13 cellular contexts compared by ENCODE assay signal in genomic region chr3:108305484-108306172, GRCh38. TPM values are rescaled to one million over a fixed set of nuclear protein-coding genes. Genes with fewer than 3 reads are reported as not detected.
DNase-seq lines count a peak whose midpoint lies in the region; ATAC-seq and TF ChIP-seq lines count a peak whose summit lies in the region.
"Had no signal": no experiment of that assay in that cellular context is flagged by ENCODE, and none has a peak within 500 bp of the region (broad histone marks: within the 10 kb centered on the region; RNA-seq: fewer than 3 reads in every experiment).

No MANE protein-coding gene starts in this region.

- WGBS in esophagus squamous epithelium, 2 donors = 65 to 86% methylated on average over 1 of the region's 1 CpG

- no peak overlapping the region for H3K27ac Mint-ChIP-seq in activated CD4-positive, alpha-beta memory T cell treated with anti-CD3 and anti-CD28 coated beads for 36 hours
- H3K27ac Mint-ChIP-seq in activated CD4-positive, alpha-beta memory T cell treated with anti-CD3 and anti-CD28 coated beads, Interleukin-2, amount 10 ng/mL, durations not matched to agents 7 days and 5 days = no peak overlapping the region
- H3K27ac Mint-ChIP-seq in stimulated activated naive CD8-positive, alpha-beta T cell treated with anti-CD3 and anti-CD28 coated beads, Interleukin-15, amount 100 ng/mL, for 72 hours = no peak overlapping the region

- H3K4me1 Mint-ChIP-seq in activated CD4-positive, alpha-beta memory T cell treated with anti-CD3 and anti-CD28 coated beads for 36 hours (ENCODE audit: low read depth) = peaks cover 26% of the 10 kb centered on the region
- H3K4me1 Mint-ChIP-seq in activated CD4-positive, alpha-beta memory T cell treated with anti-CD3 and anti-CD28 coated beads, Interleukin-2, amount 10 ng/mL, durations not matched to agents 7 days and 5 days = peaks cover 42% of the 10 kb centered on the region
- H3K4me1 Mint-ChIP-seq in stimulated activated naive CD8-positive, alpha-beta T cell treated with anti-CD3 and anti-CD28 coated beads, Interleukin-15, amount 100 ng/mL, for 72 hours = peaks cover 60% of the 10 kb centered on the region

- CTCF ChIA-PET in activated CD4-positive, alpha-beta memory T cell treated with anti-CD3 and anti-CD28 coated beads for 36 hours (lab: Charles Lee) = no interaction called here
- CTCF ChIA-PET in activated CD4-positive, alpha-beta memory T cell treated with anti-CD3 and anti-CD28 coated beads, Interleukin-2, amount 10 ng/mL, durations not matched to agents 7 days and 5 days (lab: Charles Lee) = no interaction called here

- peaks cover 8% of the 10 kb centered on the region for H3K9me3 Mint-ChIP-seq in activated CD4-positive, alpha-beta memory T cell treated with anti-CD3 and anti-CD28 coated beads for 36 hours
- peaks cover 6% of the 10 kb centered on the region for H3K9me3 Mint-ChIP-seq in activated CD4-positive, alpha-beta memory T cell treated with anti-CD3 and anti-CD28 coated beads, Interleukin-2, amount 10 ng/mL, durations not matched to agents 7 days and 5 days
- peaks cover 5 to 14% of the 10 kb centered on the region in 2 donors for H3K9me3 Mint-ChIP-seq in stimulated activated naive CD8-positive, alpha-beta T cell treated with anti-CD3 and anti-CD28 coated beads, Interleukin-15, amount 100 ng/mL, for 72 hours

- TF ChIP-seq CTCF in epithelial cell of esophagus (IDR thresholded peaks at IDR 0.05; ENCODE audit: insufficient read depth, low read depth, low read length, missing control alignments) (no peak), esophagus squamous epithelium (IDR thresholded peaks at IDR 0.05) (no peak)

- in situ Hi-C loops in G401 (cut with HindIII; ENCODE audit: low sequenced_read_pairs) = no loop called here

- no peaks in the 10 kb centered on the region for H3K27me3 ChIP-seq in esophagus squamous epithelium
- H3K27me3 ChIP-seq: ascending aorta had no signal

- H3K27me3 Mint-ChIP-seq in activated CD4-positive, alpha-beta memory T cell treated with anti-CD3 and anti-CD28 coated beads for 36 hours = no peaks in the 10 kb centered on the region
- H3K27me3 Mint-ChIP-seq in activated CD4-positive, alpha-beta memory T cell treated with anti-CD3 and anti-CD28 coated beads, Interleukin-2, amount 10 ng/mL, durations not matched to agents 7 days and 5 days = no peaks in the 10 kb centered on the region
- H3K27me3 Mint-ChIP-seq in stimulated activated naive CD8-positive, alpha-beta T cell treated with anti-CD3 and anti-CD28 coated beads, Interleukin-15, amount 100 ng/mL, for 72 hours = no peaks in the 10 kb centered on the region

- ATAC-seq in stimulated activated naive CD8-positive, alpha-beta T cell treated with anti-CD3 and anti-CD28 coated beads, Interleukin-15, amount 100 ng/mL, for 72 hours = peak; percentile 60

- POLR2A ChIA-PET in activated CD4-positive, alpha-beta memory T cell treated with anti-CD3 and anti-CD28 coated beads for 36 hours (lab: Charles Lee) = interaction anchor here (1.1 kb wide), 1 partner anchor 12 kb away, joined by 3 read pairs; no protein-coding TSS in a partner anchor
- POLR2A ChIA-PET in activated CD4-positive, alpha-beta memory T cell treated with anti-CD3 and anti-CD28 coated beads, Interleukin-2, amount 10 ng/mL, durations not matched to agents 7 days and 5 days (lab: Charles Lee) = no interaction called here

- H3K27ac ChIP-seq in esophagus squamous epithelium = no peak overlapping the region
- H3K27ac ChIP-seq: ascending aorta, KMS-11 had no signal

- peaks cover 0 to 7% (median 0%) of the 10 kb centered on the region in 3 donors for H3K9me3 ChIP-seq in esophagus squamous epithelium
- H3K9me3 ChIP-seq: ascending aorta had no signal

- H3K4me3 ChIP-seq in epithelial cell of esophagus (ENCODE audit: low read length) = no peak overlapping the region
- no peak overlapping the region for H3K4me3 ChIP-seq in esophagus squamous epithelium
- H3K4me3 ChIP-seq: ascending aorta had no signal

- intact Hi-C loops in activated CD4-positive, alpha-beta memory T cell treated with anti-CD3 and anti-CD28 coated beads for 36 hours (cut with micrococcal nuclease) = no loop called here
- intact Hi-C loops in esophagus squamous epithelium (cut with DNase I) = no loop called here

- H3K4me3 Mint-ChIP-seq in activated CD4-positive, alpha-beta memory T cell treated with anti-CD3 and anti-CD28 coated beads for 36 hours = no peak overlapping the region
- no peak overlapping the region for H3K4me3 Mint-ChIP-seq in activated CD4-positive, alpha-beta memory T cell treated with anti-CD3 and anti-CD28 coated beads, Interleukin-2, amount 10 ng/mL, durations not matched to agents 7 days and 5 days
- no peak overlapping the region for H3K4me3 Mint-ChIP-seq in stimulated activated naive CD8-positive, alpha-beta T cell treated with anti-CD3 and anti-CD28 coated beads, Interleukin-15, amount 100 ng/mL, for 72 hours

- no peak for TF ChIP-seq POLR2A in esophagus squamous epithelium (IDR thresholded peaks at IDR 0.05)

- DNase-seq in activated CD4-positive, alpha-beta memory T cell treated with anti-CD3 and anti-CD28 coated beads for 36 hours = peak; percentile 25
- no peak for DNase-seq in activated CD4-positive, alpha-beta memory T cell treated with anti-CD3 and anti-CD28 coated beads, Interleukin-2, amount 10 ng/mL, durations not matched to agents 7 days and 5 days
- DNase-seq in NOMO-1 treated with DMSO at 0.1 percent for 48 hours (lab: John Stamatoyannopoulos, UW; ENCODE audit: unreplicated experiment) (peak; percentile 23), epithelial cell of esophagus (ENCODE audit: low read depth) (peak; percentile 58), G401 (ENCODE audit: low spot score) (no peak), RPMI8226 (no peak), esophagus squamous epithelium (lab: John Stamatoyannopoulos, UW) (no peak)
- no peak for DNase-seq in stimulated activated naive CD8-positive, alpha-beta T cell treated with anti-CD3 and anti-CD28 coated beads, Interleukin-15, amount 100 ng/mL, for 72 hours
- DNase-seq: GDM1, naive B cell, NCI-H446 treated with DMSO at 0.1 percent for 48 hours had no signal

- H3K36me3 Mint-ChIP-seq in activated CD4-positive, alpha-beta memory T cell treated with anti-CD3 and anti-CD28 coated beads for 36 hours = peaks cover 1% of the 10 kb centered on the region
- H3K36me3 Mint-ChIP-seq in activated CD4-positive, alpha-beta memory T cell treated with anti-CD3 and anti-CD28 coated beads, Interleukin-2, amount 10 ng/mL, durations not matched to agents 7 days and 5 days (ENCODE audit: low read depth) = peaks cover 18% of the 10 kb centered on the region
- H3K36me3 Mint-ChIP-seq: naive B cell had no signal

- H3K4me1 ChIP-seq in esophagus squamous epithelium = peaks cover 0 to 14% (median 0%) of the 10 kb centered on the region in 3 donors
- H3K4me1 ChIP-seq: ascending aorta had no signal

- no peaks in the 10 kb centered on the region for H3K36me3 ChIP-seq in esophagus squamous epithelium
- H3K36me3 ChIP-seq: ascending aorta had no signal

RNA-seq across cellular contexts. Expression of gene HHLA2, which starts 9.3 kb away (rescaled TPM):
- total RNA-seq in activated CD4-positive, alpha-beta memory T cell treated with anti-CD3 and anti-CD28 coated beads for 36 hours = 1 to 10 TPM in 1 of 2 experiments, under 1 TPM in 1; 0.86 to 1.6 TPM
- 10 to 100 TPM in 1 of 2 experiments, 1 to 10 TPM in 1; 9.5 to 11.6 TPM for total RNA-seq in activated CD4-positive, alpha-beta memory T cell treated with anti-CD3 and anti-CD28 coated beads, Interleukin-2, amount 10 ng/mL, durations not matched to agents 7 days and 5 days
- total RNA-seq in G401 (2014; rRNA removed; shearing (Covaris generic)) = not detected in 2 replicates
- total RNA-seq in esophagus squamous epithelium = not detected
- total RNA-seq: ascending aorta had no signal

Comparison
In these comparisons a context has a peak if more than half of its experiments do, and no peak if none do; other contexts are left out.
1. DNase-seq: peak in activated CD4-positive, alpha-beta memory T cell treated with anti-CD3 and anti-CD28 coated beads for 36 hours (single experiment), NOMO-1 treated with DMSO at 0.1 percent for 48 hours (single experiment) and epithelial cell of esophagus (single experiment); none in activated CD4-positive, alpha-beta memory T cell treated with anti-CD3 and anti-CD28 coated beads, Interleukin-2, amount 10 ng/mL, durations not matched to agents 7 days and 5 days (single experiment), stimulated activated naive CD8-positive, alpha-beta T cell treated with anti-CD3 and anti-CD28 coated beads, Interleukin-15, amount 100 ng/mL, for 72 hours (0 of 2), G401 (single experiment), RPMI8226 (single experiment) and esophagus squamous epithelium (single experiment).
2. RNA of gene HHLA2, which starts 9.3 kb away (total RNA-seq): 9.5 to 11.6 TPM in activated CD4-positive, alpha-beta memory T cell treated with anti-CD3 and anti-CD28 coated beads, Interleukin-2, amount 10 ng/mL, durations not matched to agents 7 days and 5 days; 0.86 to 1.6 TPM in activated CD4-positive, alpha-beta memory T cell treated with anti-CD3 and anti-CD28 coated beads for 36 hours, not detected in G401 and not detected in esophagus squamous epithelium; every median in the first group is over 4 times any median in the second.